1 cellular context compared by ENCODE assay signal in the genomic region with DNA sequence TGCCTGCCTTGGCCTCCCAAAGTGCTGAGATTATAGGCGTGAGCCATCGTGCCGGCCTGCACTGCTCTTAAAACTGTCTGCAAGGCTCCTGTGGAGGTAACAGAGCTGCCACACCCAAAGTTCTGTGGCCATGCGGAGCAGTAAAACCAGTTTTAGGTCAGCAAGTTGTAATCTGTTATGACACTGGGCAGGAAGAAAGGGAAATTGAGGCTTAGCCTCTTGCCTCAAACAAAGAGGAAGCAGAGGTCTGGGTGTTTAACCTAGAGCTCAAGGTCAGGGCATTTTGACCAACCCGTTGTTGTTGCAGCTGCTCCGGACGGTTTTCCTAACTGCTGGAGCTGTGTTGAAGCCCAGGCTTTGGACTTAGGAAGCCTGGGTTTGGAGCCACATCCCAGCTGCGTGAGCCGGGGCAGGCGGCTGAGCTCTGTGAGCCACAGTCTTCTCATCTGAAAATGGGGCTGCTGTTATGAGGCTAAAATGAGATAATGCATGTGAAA.
TF ChIP-seq lines count a peak whose summit lies in the region.

No MANE protein-coding gene starts in this region.

TF ChIP-seq in HepG2, 621 proteins besides CTCF, POLR2A, EP300 and RAD21 (continued from another document and continues in another):
- TF ChIP-seq PRMT3 (CRISPR knock-in tag; IDR thresholded peaks at IDR 0.05; ENCODE audit: borderline replicate concordance, low read depth) (no peak), ZNF367 (CRISPR knock-in tag; IDR thresholded peaks at IDR 0.05; ENCODE audit: borderline replicate concordance) (no peak), ZNF225 (CRISPR knock-in tag; IDR thresholded peaks at IDR 0.05) (no peak), RERE (CRISPR knock-in tag; IDR thresholded peaks at IDR 0.05; ENCODE audit: low read depth) (no peak), KLF12 (CRISPR knock-in tag; IDR thresholded peaks at IDR 0.05; ENCODE audit: borderline replicate concordance) (no peak), SMARCE1 (IDR thresholded peaks at IDR 0.05; ENCODE audit: borderline replicate concordance) (no peak), ZNF644 (CRISPR knock-in tag; IDR thresholded peaks at IDR 0.05; ENCODE audit: low read depth) (no peak), ZNF460 (CRISPR knock-in tag; IDR thresholded peaks at IDR 0.05; ENCODE audit: borderline replicate concordance) (0 out of 2 replicates have a peak, but pooled peaks have one; percentile 3), KDM1A (CRISPR knock-in tag; IDR thresholded peaks at IDR 0.05) (0 out of 2 replicates have a peak, but pooled peaks have one; percentile 53), HNF4A (CRISPR knock-in tag; IDR thresholded peaks at IDR 0.05) (peak; percentile 81), SALL2 (CRISPR knock-in tag; IDR thresholded peaks at IDR 0.05) (no peak), MYC (CRISPR knock-in tag; IDR thresholded peaks at IDR 0.05; ENCODE audit: borderline replicate concordance) (peak; percentile 20; the same call in 1 of the 2 replicates), KLF16 (CRISPR knock-in tag; IDR thresholded peaks at IDR 0.05) (no peak), SMYD3 (CRISPR knock-in tag; IDR thresholded peaks at IDR 0.05) (no peak), ZSCAN12 (CRISPR knock-in tag; IDR thresholded peaks at IDR 0.05) (no peak), ZSCAN5A (CRISPR knock-in tag; IDR thresholded peaks at IDR 0.05; ENCODE audit: borderline replicate concordance) (no peak), NR2F2 (IDR thresholded peaks at IDR 0.05; ENCODE audit: borderline replicate concordance, low read depth) (0 out of 2 replicates have a peak, but pooled peaks have one; percentile 36), FOXK2 (IDR thresholded peaks at IDR 0.05) (no peak), ZBTB8A (CRISPR knock-in tag; IDR thresholded peaks at IDR 0.05; ENCODE audit: borderline replicate concordance, low read depth) (no peak), ZNF703 (CRISPR knock-in tag; IDR thresholded peaks at IDR 0.05; ENCODE audit: borderline replicate concordance) (no peak), HOXD1 (CRISPR knock-in tag; IDR thresholded peaks at IDR 0.05) (no peak), ELF1 (CRISPR knock-in tag; IDR thresholded peaks at IDR 0.05) (0 out of 2 replicates have a peak, but pooled peaks have one; percentile 19), ZFP36L2 (CRISPR knock-in tag; IDR thresholded peaks at IDR 0.05) (no peak), PLRG1 (conservative IDR thresholded peaks at IDR 0.05) (no peak), SMARCC2 (IDR thresholded peaks at IDR 0.05) (no peak), ZC3H4 (CRISPR knock-in tag; IDR thresholded peaks at IDR 0.05; ENCODE audit: borderline replicate concordance) (no peak), NRL (CRISPR knock-in tag; IDR thresholded peaks at IDR 0.05; ENCODE audit: borderline replicate concordance) (no peak), ZNF616 (CRISPR knock-in tag; IDR thresholded peaks at IDR 0.05; ENCODE audit: low read depth) (no peak), SALL1 (CRISPR knock-in tag; IDR thresholded peaks at IDR 0.05) (peak; percentile 52), BRCA1 (CRISPR knock-in tag; IDR thresholded peaks at IDR 0.05) (no peak), ZNF614 (CRISPR knock-in tag; IDR thresholded peaks at IDR 0.05; ENCODE audit: borderline replicate concordance) (no peak), ZNF792 (CRISPR knock-in tag; IDR thresholded peaks at IDR 0.05) (no peak), ZNF589 (CRISPR knock-in tag; conservative IDR thresholded peaks at IDR 0.05) (no peak), POGZ (CRISPR knock-in tag; IDR thresholded peaks at IDR 0.05) (no peak), NBN (conservative IDR thresholded peaks at IDR 0.05) (no peak)
- TF ChIP-seq, protein P1, sequence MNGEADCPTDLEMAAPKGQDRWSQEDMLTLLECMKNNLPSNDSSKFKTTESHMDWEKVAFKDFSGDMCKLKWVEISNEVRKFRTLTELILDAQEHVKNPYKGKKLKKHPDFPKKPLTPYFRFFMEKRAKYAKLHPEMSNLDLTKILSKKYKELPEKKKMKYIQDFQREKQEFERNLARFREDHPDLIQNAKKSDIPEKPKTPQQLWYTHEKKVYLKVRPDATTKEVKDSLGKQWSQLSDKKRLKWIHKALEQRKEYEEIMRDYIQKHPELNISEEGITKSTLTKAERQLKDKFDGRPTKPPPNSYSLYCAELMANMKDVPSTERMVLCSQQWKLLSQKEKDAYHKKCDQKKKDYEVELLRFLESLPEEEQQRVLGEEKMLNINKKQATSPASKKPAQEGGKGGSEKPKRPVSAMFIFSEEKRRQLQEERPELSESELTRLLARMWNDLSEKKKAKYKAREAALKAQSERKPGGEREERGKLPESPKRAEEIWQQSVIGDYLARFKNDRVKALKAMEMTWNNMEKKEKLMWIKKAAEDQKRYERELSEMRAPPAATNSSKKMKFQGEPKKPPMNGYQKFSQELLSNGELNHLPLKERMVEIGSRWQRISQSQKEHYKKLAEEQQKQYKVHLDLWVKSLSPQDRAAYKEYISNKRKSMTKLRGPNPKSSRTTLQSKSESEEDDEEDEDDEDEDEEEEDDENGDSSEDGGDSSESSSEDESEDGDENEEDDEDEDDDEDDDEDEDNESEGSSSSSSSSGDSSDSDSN (CRISPR knock-in tag; IDR thresholded peaks at IDR 0.05) = peak; percentile 46; the same call in 1 of the 2 replicates
- TF ChIP-seq, protein P2, sequence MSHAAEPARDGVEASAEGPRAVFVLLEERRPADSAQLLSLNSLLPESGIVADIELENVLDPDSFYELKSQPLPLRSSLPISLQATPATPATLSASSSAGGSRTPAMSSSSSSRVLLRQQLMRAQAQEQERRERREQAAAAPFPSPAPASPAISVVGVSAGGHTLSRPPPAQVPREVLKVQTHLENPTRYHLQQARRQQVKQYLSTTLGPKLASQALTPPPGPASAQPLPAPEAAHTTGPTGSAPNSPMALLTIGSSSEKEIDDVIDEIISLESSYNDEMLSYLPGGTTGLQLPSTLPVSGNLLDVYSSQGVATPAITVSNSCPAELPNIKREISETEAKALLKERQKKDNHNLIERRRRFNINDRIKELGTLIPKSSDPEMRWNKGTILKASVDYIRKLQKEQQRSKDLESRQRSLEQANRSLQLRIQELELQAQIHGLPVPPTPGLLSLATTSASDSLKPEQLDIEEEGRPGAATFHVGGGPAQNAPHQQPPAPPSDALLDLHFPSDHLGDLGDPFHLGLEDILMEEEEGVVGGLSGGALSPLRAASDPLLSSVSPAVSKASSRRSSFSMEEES (CRISPR knock-in tag; IDR thresholded peaks at IDR 0.05) = no peak
- TF ChIP-seq, protein P3, sequence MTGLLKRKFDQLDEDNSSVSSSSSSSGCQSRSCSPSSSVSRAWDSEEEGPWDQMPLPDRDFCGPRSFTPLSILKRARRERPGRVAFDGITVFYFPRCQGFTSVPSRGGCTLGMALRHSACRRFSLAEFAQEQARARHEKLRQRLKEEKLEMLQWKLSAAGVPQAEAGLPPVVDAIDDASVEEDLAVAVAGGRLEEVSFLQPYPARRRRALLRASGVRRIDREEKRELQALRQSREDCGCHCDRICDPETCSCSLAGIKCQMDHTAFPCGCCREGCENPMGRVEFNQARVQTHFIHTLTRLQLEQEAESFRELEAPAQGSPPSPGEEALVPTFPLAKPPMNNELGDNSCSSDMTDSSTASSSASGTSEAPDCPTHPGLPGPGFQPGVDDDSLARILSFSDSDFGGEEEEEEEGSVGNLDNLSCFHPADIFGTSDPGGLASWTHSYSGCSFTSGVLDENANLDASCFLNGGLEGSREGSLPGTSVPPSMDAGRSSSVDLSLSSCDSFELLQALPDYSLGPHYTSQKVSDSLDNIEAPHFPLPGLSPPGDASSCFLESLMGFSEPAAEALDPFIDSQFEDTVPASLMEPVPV (CRISPR knock-in tag; IDR thresholded peaks at IDR 0.05) = no peak
- TF ChIP-seq, protein P4, sequence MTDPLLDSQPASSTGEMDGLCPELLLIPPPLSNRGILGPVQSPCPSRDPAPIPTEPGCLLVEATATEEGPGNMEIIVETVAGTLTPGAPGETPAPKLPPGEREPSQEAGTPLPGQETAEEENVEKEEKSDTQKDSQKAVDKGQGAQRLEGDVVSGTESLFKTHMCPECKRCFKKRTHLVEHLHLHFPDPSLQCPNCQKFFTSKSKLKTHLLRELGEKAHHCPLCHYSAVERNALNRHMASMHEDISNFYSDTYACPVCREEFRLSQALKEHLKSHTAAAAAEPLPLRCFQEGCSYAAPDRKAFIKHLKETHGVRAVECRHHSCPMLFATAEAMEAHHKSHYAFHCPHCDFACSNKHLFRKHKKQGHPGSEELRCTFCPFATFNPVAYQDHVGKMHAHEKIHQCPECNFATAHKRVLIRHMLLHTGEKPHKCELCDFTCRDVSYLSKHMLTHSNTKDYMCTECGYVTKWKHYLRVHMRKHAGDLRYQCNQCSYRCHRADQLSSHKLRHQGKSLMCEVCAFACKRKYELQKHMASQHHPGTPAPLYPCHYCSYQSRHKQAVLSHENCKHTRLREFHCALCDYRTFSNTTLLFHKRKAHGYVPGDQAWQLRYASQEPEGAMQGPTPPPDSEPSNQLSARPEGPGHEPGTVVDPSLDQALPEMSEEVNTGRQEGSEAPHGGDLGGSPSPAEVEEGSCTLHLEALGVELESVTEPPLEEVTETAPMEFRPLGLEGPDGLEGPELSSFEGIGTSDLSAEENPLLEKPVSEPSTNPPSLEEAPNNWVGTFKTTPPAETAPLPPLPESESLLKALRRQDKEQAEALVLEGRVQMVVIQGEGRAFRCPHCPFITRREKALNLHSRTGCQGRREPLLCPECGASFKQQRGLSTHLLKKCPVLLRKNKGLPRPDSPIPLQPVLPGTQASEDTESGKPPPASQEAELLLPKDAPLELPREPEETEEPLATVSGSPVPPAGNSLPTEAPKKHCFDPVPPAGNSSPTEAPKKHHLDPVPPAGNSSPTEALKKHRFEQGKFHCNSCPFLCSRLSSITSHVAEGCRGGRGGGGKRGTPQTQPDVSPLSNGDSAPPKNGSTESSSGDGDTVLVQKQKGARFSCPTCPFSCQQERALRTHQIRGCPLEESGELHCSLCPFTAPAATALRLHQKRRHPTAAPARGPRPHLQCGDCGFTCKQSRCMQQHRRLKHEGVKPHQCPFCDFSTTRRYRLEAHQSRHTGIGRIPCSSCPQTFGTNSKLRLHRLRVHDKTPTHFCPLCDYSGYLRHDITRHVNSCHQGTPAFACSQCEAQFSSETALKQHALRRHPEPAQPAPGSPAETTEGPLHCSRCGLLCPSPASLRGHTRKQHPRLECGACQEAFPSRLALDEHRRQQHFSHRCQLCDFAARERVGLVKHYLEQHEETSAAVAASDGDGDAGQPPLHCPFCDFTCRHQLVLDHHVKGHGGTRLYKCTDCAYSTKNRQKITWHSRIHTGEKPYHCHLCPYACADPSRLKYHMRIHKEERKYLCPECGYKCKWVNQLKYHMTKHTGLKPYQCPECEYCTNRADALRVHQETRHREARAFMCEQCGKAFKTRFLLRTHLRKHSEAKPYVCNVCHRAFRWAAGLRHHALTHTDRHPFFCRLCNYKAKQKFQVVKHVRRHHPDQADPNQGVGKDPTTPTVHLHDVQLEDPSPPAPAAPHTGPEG (CRISPR knock-in tag; IDR thresholded peaks at IDR 0.05) = no peak
